In the genomic region with DNA sequence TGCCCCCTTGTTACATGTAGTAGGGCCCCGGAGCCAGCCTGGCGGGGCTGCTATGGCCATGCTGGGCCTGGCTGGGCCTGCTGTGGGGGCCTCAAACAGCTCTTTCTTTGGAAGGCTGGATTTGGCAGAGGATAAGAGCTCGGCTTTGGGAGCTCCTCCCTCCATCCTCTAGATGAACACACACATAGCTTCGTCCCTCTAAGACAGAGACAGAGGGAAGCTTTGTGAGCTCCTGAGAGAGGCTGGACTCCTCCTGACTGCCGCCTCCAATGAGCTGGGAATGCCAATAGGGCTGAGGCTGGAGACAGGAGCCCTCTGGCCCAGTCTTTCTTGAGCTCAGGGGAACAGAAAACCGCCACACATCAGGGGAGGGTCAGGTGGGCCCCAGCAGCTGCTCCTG, we compare ENCODE assay signal across 14 cellular contexts. TPM values are rescaled to one million over a fixed set of nuclear protein-coding genes. Genes with fewer than 3 reads are reported as not detected.
DNase-seq lines count a peak whose midpoint lies in the region; ATAC-seq and TF ChIP-seq lines count a peak whose summit lies in the region.
"Had no signal": no experiment of that assay in that cellular context is flagged by ENCODE, and none has a peak within 500 bp of the region (broad histone marks: within the 10 kb centered on the region; RNA-seq: fewer than 3 reads in every experiment).

No MANE protein-coding gene starts in this region.

- H2AK5ac ChIP-seq in trophoblast cell (ENCODE audit: low read length), result peak overlapping the region; percentile 33

- peaks cover 9% of the 10 kb centered on the region; the same call in 1 of the 2 replicates for H3K4me1 ChIP-seq in GM23338 (ENCODE audit: insufficient read depth)
- H3K4me1 ChIP-seq in hepatocyte (ENCODE audit: insufficient read depth), result peaks cover 39% of the 10 kb centered on the region
- peaks cover 4 to 5% of the 10 kb centered on the region in 2 experiments for H3K4me1 ChIP-seq in trophoblast cell (ENCODE audit: control insufficient read depth in 1 of 2, insufficient read depth in 2 of 2, low read length in 2 of 2)

- ATAC-seq in GM23338 (peak; percentile 34), GM19467 (IDR thresholded peaks at IDR 0.05; ENCODE audit: unreplicated experiment) (no peak)
- ATAC-seq: T-helper 17 cell had no signal

- H4K20me1 ChIP-seq in GM23338 (replicated peaks; ENCODE audit: insufficient read depth), result no peaks in the 10 kb centered on the region
- no peaks in the 10 kb centered on the region for H4K20me1 ChIP-seq in hepatocyte (ENCODE audit: insufficient read depth, poor library complexity, severe bottlenecking)

- no peaks in the 10 kb centered on the region for H3K79me2 ChIP-seq in GM23338 (replicated peaks; ENCODE audit: insufficient read depth)
- no peaks in the 10 kb centered on the region for H3K79me2 ChIP-seq in hepatocyte
- no peaks in the 10 kb centered on the region for H3K79me2 ChIP-seq in trophoblast cell (ENCODE audit: control insufficient read depth, insufficient read depth, low read length, poor library complexity)

- H3K36me3 ChIP-seq in GM23338 (ENCODE audit: insufficient read depth) (no peaks in the 10 kb centered on the region), hepatocyte (replicated peaks; ENCODE audit: insufficient read depth, low read depth) (no peaks in the 10 kb centered on the region), trophoblast cell (ENCODE audit: control insufficient read depth in 1 of 2, insufficient read depth in 2 of 2, low read length in 2 of 2) (peaks cover 0 to under 1% of the 10 kb centered on the region in 2 experiments)

- peaks cover 23% of the 10 kb centered on the region for H3K27me3 Mint-ChIP-seq in GM23338 (ENCODE audit: insufficient read depth, low read depth, poor library complexity)
- H3K27me3 Mint-ChIP-seq: activated naive CD8-positive, alpha-beta T cell treated with anti-CD3 and anti-CD28 coated beads for 36 hours; B cell; T-helper 17 cell had no signal

- H3K9me2 ChIP-seq in GM23338 (ENCODE audit: insufficient read depth), result no peaks in the 10 kb centered on the region
- H3K9me2 ChIP-seq in hepatocyte (replicated peaks; ENCODE audit: insufficient read depth), result no peaks in the 10 kb centered on the region

- no peak overlapping the region for H3K23ac ChIP-seq in trophoblast cell (ENCODE audit: low read length)

- H3K4ac ChIP-seq in trophoblast cell (ENCODE audit: low read depth, low read length), result no peak overlapping the region

- no peak overlapping the region for H3K4me3 Mint-ChIP-seq in GM23338
- H3K4me3 Mint-ChIP-seq: activated naive CD8-positive, alpha-beta T cell treated with anti-CD3 and anti-CD28 coated beads for 36 hours; B cell; T-helper 17 cell had no signal

- H3K4me2 ChIP-seq in GM23338, result no peak overlapping the region
- no peak overlapping the region for H3K4me2 ChIP-seq in hepatocyte
- no peak overlapping the region for H3K4me2 ChIP-seq in trophoblast cell (ENCODE audit: low read length)

- H3K36me3 Mint-ChIP-seq in GM23338 (ENCODE audit: low read depth), result no peaks in the 10 kb centered on the region
- H3K36me3 Mint-ChIP-seq: activated naive CD8-positive, alpha-beta T cell treated with anti-CD3 and anti-CD28 coated beads for 36 hours had no signal

- peaks cover 36% of the 10 kb centered on the region for H3K4me1 Mint-ChIP-seq in GM23338
- H3K4me1 Mint-ChIP-seq: activated naive CD8-positive, alpha-beta T cell treated with anti-CD3 and anti-CD28 coated beads for 36 hours; B cell; T-helper 17 cell had no signal

- DNase-seq in GM23338 (ENCODE audit: low spot score), result no peak
- peak in 52 of 61 donors; percentile 27 to 90 (median 64) for DNase-seq in caudate nucleus (lab: John Stamatoyannopoulos, UW)
- DNase-seq in hepatocyte (ENCODE audit: low spot score), result peak; percentile 66
- no peak for DNase-seq in trophoblast cell
- no peak for DNase-seq in AG08395 (ENCODE audit: low spot score)
- no peak for DNase-seq in central memory CD4-positive, alpha-beta T cell
- no peak for DNase-seq in RKO (ENCODE audit: low spot score)
- DNase-seq: activated naive CD8-positive, alpha-beta T cell treated with anti-CD3 and anti-CD28 coated beads for 36 hours; GF-D8; NCI-H1694 treated with DMSO at 0.1 percent for 48 hours; stimulated activated CD4-positive, alpha-beta T cell treated with anti-CD3 and anti-CD28 coated beads, Interleukin-4, amount 100 ng/mL, for 4 hours; T-helper 17 cell had no signal

- no peak overlapping the region for H2BK5ac ChIP-seq in trophoblast cell (ENCODE audit: low read depth, low read length, poor library complexity)

- H4K91ac ChIP-seq in trophoblast cell (ENCODE audit: low read depth, low read length), result no peak overlapping the region

- H3K27me3 ChIP-seq in GM23338 (ENCODE audit: insufficient read depth), result no peaks in the 10 kb centered on the region
- H3K27me3 ChIP-seq in hepatocyte, result no peaks in the 10 kb centered on the region
- no peaks in the 10 kb centered on the region for H3K27me3 ChIP-seq in trophoblast cell (ENCODE audit: insufficient read depth, low read length)

- no peaks in the 10 kb centered on the region for H3K9me3 Mint-ChIP-seq in GM23338
- H3K9me3 Mint-ChIP-seq: activated naive CD8-positive, alpha-beta T cell treated with anti-CD3 and anti-CD28 coated beads for 36 hours had no signal

- H3K27ac Mint-ChIP-seq in GM23338, result peak overlapping the region; percentile 56; the same call in 1 of the 2 replicates
- H3K27ac Mint-ChIP-seq: activated naive CD8-positive, alpha-beta T cell treated with anti-CD3 and anti-CD28 coated beads for 36 hours; B cell; T-helper 17 cell had no signal

- H3K27ac ChIP-seq in GM23338 (ENCODE audit: low read depth), result no peak overlapping the region
- H3K27ac ChIP-seq in caudate nucleus (ENCODE audit: low read depth, low read length), result peak overlapping the region; percentile 87
- H3K27ac ChIP-seq in hepatocyte, result peak overlapping the region; percentile 93
- H3K27ac ChIP-seq in trophoblast cell (ENCODE audit: low read depth, low read length), result no peak overlapping the region

- H2AFZ ChIP-seq in GM23338 (peak overlapping the region; percentile 69), hepatocyte (no peak overlapping the region), trophoblast cell (ENCODE audit: insufficient read depth, low read length, poor library complexity) (no peak overlapping the region)

- H3K4me3 ChIP-seq in GM23338 (no peak overlapping the region), hepatocyte (no peak overlapping the region), trophoblast cell (ENCODE audit: low read depth, low read length) (no peak overlapping the region)

- no peak overlapping the region for H4K8ac ChIP-seq in trophoblast cell (ENCODE audit: low read depth, low read length)

- H2BK120ac ChIP-seq in trophoblast cell (ENCODE audit: insufficient read depth, low read length, poor library complexity), result no peak overlapping the region

- H3K9ac ChIP-seq in trophoblast cell (ENCODE audit: low read length), result no peak overlapping the region

- H4K12ac ChIP-seq in trophoblast cell (ENCODE audit: low read depth, low read length), result no peak overlapping the region

- 53% methylated on average over 6 of the region's 6 CpGs for WGBS in hepatocyte (ENCODE audit: low lambda C conversion rate, missing lambda C conversion rate)
- no CpG with 5 or more reads among the region's 6 CpGs for WGBS in trophoblast cell (ENCODE audit: extremely low coverage, insufficient coverage, insufficient read length)

- no peak overlapping the region for H3K14ac ChIP-seq in trophoblast cell (ENCODE audit: low read length)

- no peaks in the 10 kb centered on the region for H3K79me1 ChIP-seq in trophoblast cell (ENCODE audit: low read length)

- H3K18ac ChIP-seq in trophoblast cell (ENCODE audit: low read length), result no peak overlapping the region

- no peak overlapping the region for H2BK12ac ChIP-seq in trophoblast cell (ENCODE audit: low read length)

- TF ChIP-seq CTCF in GM23338 (conservative IDR thresholded peaks at IDR 0.05; ENCODE audit: low read depth in 2 of 2) (no peak), hepatocyte (IDR thresholded peaks at IDR 0.05; ENCODE audit: poor library complexity) (no peak)

- H3F3A ChIP-seq in GM23338 (replicated peaks; ENCODE audit: low read depth), result no peaks in the 10 kb centered on the region; the same call in 1 of the 2 replicates

- H3K9me3 ChIP-seq in hepatocyte (ENCODE audit: low read depth) (no peaks in the 10 kb centered on the region), trophoblast cell (ENCODE audit: insufficient read depth, low read depth, low read length) (no peaks in the 10 kb centered on the region)

TF ChIP-seq in GM23338, 12 proteins besides CTCF, POLR2A, EP300 and RAD21 (continues in another document):
- TF ChIP-seq JUNB (IDR thresholded peaks at IDR 0.05; ENCODE audit: unreplicated experiment), result no peak
- TF ChIP-seq ZNF331 (CRISPR knock-in tag; IDR thresholded peaks at IDR 0.05; ENCODE audit: low read depth), result no peak
- no peak for TF ChIP-seq ZNF114 (CRISPR knock-in tag; IDR thresholded peaks at IDR 0.05)
- TF ChIP-seq STAT1 (IDR thresholded peaks at IDR 0.05; ENCODE audit: unreplicated experiment), result no peak
- TF ChIP-seq NANOG (IDR thresholded peaks at IDR 0.05; ENCODE audit: borderline replicate concordance), result no peak

RNA-seq across cellular contexts. Expression of a gene that starts 37.3 kb away (rescaled TPM):
- total RNA-seq in GM23338 (2014; rRNA removed; shearing (Covaris generic)), result 16.2 and 19.9 TPM in 2 replicates
- 4.1 and 4.4 TPM in 2 replicates for polyA plus RNA-seq in GM23338 (2016; fragmentation: Nextera tagmentation; extraction: Ambion mirVana)
- 61.2 and 62.4 TPM in 2 replicates for total RNA-seq in hepatocyte
- polyA plus RNA-seq in hepatocyte, result 74.5 and 82.7 TPM in 2 replicates
- 31.8 and 33.8 TPM in 2 replicates for polyA plus RNA-seq in trophoblast cell (2013)

Comparison
In these comparisons a context has a peak if more than half of its experiments do, and no peak if none do; other contexts are left out.
1. DNase-seq: peak in caudate nucleus (52 of 61) and hepatocyte (single experiment); none in GM23338 (single experiment), trophoblast cell (0 of 2), AG08395 (single experiment), central memory CD4-positive, alpha-beta T cell (single experiment) and RKO (single experiment).
2. H3K27ac ChIP-seq: peak in caudate nucleus (single experiment) and hepatocyte (single experiment); none in GM23338 (single experiment) and trophoblast cell (single experiment).